Comparison of ENCODE assay signal across 1 cellular context in the genomic region with DNA sequence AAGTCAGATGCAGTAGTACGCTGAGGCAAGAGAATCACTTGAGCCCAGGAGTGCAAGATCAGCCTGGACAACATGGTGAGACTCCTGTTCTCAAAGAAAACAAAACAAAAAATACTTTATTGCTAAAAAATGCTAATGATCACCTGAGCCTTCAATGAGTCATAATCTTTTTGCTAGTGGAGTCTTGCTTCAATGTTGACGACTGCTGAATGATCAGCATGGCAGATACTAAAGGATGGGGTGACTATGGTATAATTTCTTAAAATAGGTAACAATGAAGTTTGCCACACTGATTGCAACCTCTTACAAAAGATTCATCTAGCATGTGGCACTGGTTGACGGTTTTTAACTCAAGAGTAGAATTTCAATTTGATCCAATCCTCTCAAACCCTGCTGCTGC.
TF ChIP-seq lines count a peak whose summit lies in the region.

No MANE protein-coding gene starts in this region.

TF ChIP-seq in endothelial cell of umbilical vein, 7 proteins besides CTCF, POLR2A, EP300 and RAD21:
- no peak for TF ChIP-seq FOS (IDR thresholded peaks at IDR 0.05; ENCODE audit: borderline replicate concordance, insufficient read depth, low read length)
- TF ChIP-seq EZH2 (IDR thresholded peaks at IDR 0.05; ENCODE audit: borderline replicate concordance, low read depth, low read length, severe bottlenecking) = no peak
- no peak for TF ChIP-seq GATA2 (IDR thresholded peaks at IDR 0.05; ENCODE audit: insufficient read depth, insufficient read length, low read depth, low read length)
- no peak for TF ChIP-seq JUN (IDR thresholded peaks at IDR 0.05; ENCODE audit: borderline replicate concordance, insufficient read depth, insufficient read length, low read depth)
- no peak for TF ChIP-seq MYC (IDR thresholded peaks at IDR 0.05; ENCODE audit: low read depth, low read length)
- TF ChIP-seq POLR2AphosphoS5 (IDR thresholded peaks at IDR 0.05; ENCODE audit: insufficient read depth, low read depth, low read length) = no peak
- TF ChIP-seq, protein P1, sequence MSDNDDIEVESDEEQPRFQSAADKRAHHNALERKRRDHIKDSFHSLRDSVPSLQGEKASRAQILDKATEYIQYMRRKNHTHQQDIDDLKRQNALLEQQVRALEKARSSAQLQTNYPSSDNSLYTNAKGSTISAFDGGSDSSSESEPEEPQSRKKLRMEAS (IDR thresholded peaks at IDR 0.05; ENCODE audit: insufficient read depth, insufficient read length) = no peak
